Comparison of ENCODE assay signal across 29 cellular contexts in the genomic region with DNA sequence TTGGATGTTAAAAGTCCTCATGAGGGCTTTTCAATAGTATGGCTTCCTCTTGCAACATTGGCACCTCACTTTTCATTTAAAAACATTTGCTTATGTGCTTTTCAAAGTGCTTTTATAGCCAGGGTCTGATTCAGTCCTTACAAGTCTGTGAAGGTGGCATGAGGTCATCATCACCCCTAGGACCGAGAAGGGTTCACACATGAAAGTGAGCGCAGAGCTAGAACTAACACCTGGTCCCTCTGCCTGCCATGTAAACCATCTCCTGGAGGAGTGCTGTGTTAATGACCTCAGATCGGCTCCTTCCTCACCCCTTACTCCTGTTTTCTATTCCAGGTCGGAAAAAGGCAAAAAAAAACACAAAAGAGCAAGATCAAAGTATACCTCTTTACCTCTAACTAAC.
"Had no signal": no experiment of that assay in that cellular context is flagged by ENCODE, and none has a peak within 500 bp of the region (broad histone marks: within the 10 kb centered on the region; RNA-seq: fewer than 3 reads in every experiment).

No MANE protein-coding gene starts in this region.

- H3K27me3 Mint-ChIP-seq: stimulated activated memory B cell treated with anti-CD40 and anti-IgM and Interleukin-4, amounts not matched to agents 10 μg/mL and 1 μg/mL and 100 μg/mL, for 72 hours had no signal

- H3K9me3 ChIP-seq: pancreas, psoas muscle, right lobe of liver, suprapubic skin, testis, tibial artery, transverse colon, upper lobe of right lung, uterus had no signal

- H3K36me3 Mint-ChIP-seq: natural killer cell; neural progenitor cell; stimulated activated memory B cell treated with anti-CD40 and anti-IgM and Interleukin-4, amounts not matched to agents 10 μg/mL and 1 μg/mL and 100 μg/mL, for 72 hours; type B pancreatic cell had no signal

- H3K9me3 Mint-ChIP-seq: natural killer cell; nephron; stimulated activated memory B cell treated with anti-CD40 and anti-IgM and Interleukin-4, amounts not matched to agents 10 μg/mL and 1 μg/mL and 100 μg/mL, for 72 hours; stimulated activated naive CD8-positive, alpha-beta T cell treated with anti-CD3 and anti-CD28 coated beads, Interleukin-15, amount 100 ng/mL, for 72 hours had no signal

- H3K4me1 ChIP-seq: pancreas, right lobe of liver had no signal

- FAIRE-seq: pancreas had no signal

- H3K9ac ChIP-seq: neural progenitor cell had no signal

- H3K4me3 ChIP-seq: neural progenitor cell, pancreas, psoas muscle, right lobe of liver, skin epidermis, smooth muscle cell, spleen, suprapubic skin, testis, tibial artery, transverse colon, upper lobe of right lung, uterus had no signal

- H3K27ac ChIP-seq: neural progenitor cell, pancreas, psoas muscle, right lobe of liver, skin epidermis, spleen, suprapubic skin, testis, tibial artery, transverse colon, upper lobe of right lung, uterus had no signal

- H3K4me3 Mint-ChIP-seq: naive thymus-derived CD4-positive, alpha-beta T cell; natural killer cell; nephron; neural progenitor cell; stimulated activated memory B cell treated with anti-CD40 and anti-IgM and Interleukin-4, amounts not matched to agents 10 μg/mL and 1 μg/mL and 100 μg/mL, for 72 hours; stimulated activated naive CD8-positive, alpha-beta T cell treated with anti-CD3 and anti-CD28 coated beads, Interleukin-15, amount 100 ng/mL, for 72 hours; type B pancreatic cell had no signal

- DNase-seq: naive thymus-derived CD4-positive, alpha-beta T cell; natural killer cell; nucleus accumbens; pancreas; psoas muscle; right cardiac atrium; right lobe of liver; spleen; stimulated activated CD4-positive, alpha-beta T cell treated with anti-CD3 and anti-CD28 coated beads, Interleukin-12 subunit alpha, Interleukin-12 subunit beta, amount 100 ng/mL, for 4 hours; stimulated activated CD4-positive, alpha-beta T cell treated with anti-CD3 and anti-CD28 coated beads, Interleukin-1b, Interleukin-23, amount 100 ng/mL, for 48 hours; stimulated activated CD4-positive, alpha-beta T cell treated with anti-CD3 and anti-CD28 coated beads, Interleukin-4, amount 100 ng/mL, for 1 hour; stimulated activated CD4-positive, alpha-beta T cell treated with anti-CD3 and anti-CD28 coated beads, Interleukin-4, amount 100 ng/mL, for 4 hours; stimulated activated CD8-positive, alpha-beta memory T cell treated with anti-CD3 and anti-CD28 coated beads, Interleukin-4, amount 100 ng/mL, for 48 hours; stimulated activated naive CD4-positive, alpha-beta T cell; stimulated activated naive CD8-positive, alpha-beta T cell treated with anti-CD3 and anti-CD28 coated beads, Interleukin-15, amount 100 ng/mL, for 72 hours; stimulated activated naive CD8-positive, alpha-beta T cell treated with anti-CD3 and anti-CD28 coated beads, Interleukin-15, Interleukin-2, amounts not matched to agents 100 U/mL and 50 U/mL, for 24 hours; substantia nigra; testis; tibial artery; transverse colon; upper lobe of right lung; uterus had no signal

- H3K27me3 ChIP-seq: neural progenitor cell, pancreas, right lobe of liver, spleen, suprapubic skin, testis, tibial artery, transverse colon, upper lobe of right lung, uterus had no signal

- H3K36me3 ChIP-seq: neural progenitor cell, pancreas, right lobe of liver, spleen, suprapubic skin, tibial artery, transverse colon, upper lobe of right lung, uterus had no signal

- H3K27ac Mint-ChIP-seq: naive thymus-derived CD4-positive, alpha-beta T cell; natural killer cell; neural progenitor cell; stimulated activated memory B cell treated with anti-CD40 and anti-IgM and Interleukin-4, amounts not matched to agents 10 μg/mL and 1 μg/mL and 100 μg/mL, for 72 hours; stimulated activated naive CD8-positive, alpha-beta T cell treated with anti-CD3 and anti-CD28 coated beads, Interleukin-15, amount 100 ng/mL, for 72 hours; type B pancreatic cell had no signal

- H3K4me2 ChIP-seq: neural progenitor cell, smooth muscle cell had no signal

- H2AFZ ChIP-seq: neural progenitor cell had no signal
